Comparison of ENCODE assay signal across 8 cellular contexts in genomic region chr9:90921104-90921503, GRCh38.
DNase-seq lines count a peak whose midpoint lies in the region; ATAC-seq and TF ChIP-seq lines count a peak whose summit lies in the region.

No MANE protein-coding gene starts in this region.

- no peaks in the 10 kb centered on the region for H3K9me3 ChIP-seq in RWPE2 (ENCODE audit: severe bottlenecking)
- H3K9me3 ChIP-seq in skeletal muscle satellite cell (replicated peaks; ENCODE audit: low read length): no peaks in the 10 kb centered on the region
- H3K9me3 ChIP-seq in A673 (ENCODE audit: low read depth, low read length, poor library complexity, severe bottlenecking): no peaks in the 10 kb centered on the region

- H3K4me1 ChIP-seq in RWPE2 (ENCODE audit: insufficient read depth, poor library complexity, severe bottlenecking) (peaks cover 24% of the 10 kb centered on the region), skeletal muscle satellite cell (ENCODE audit: control insufficient read depth, insufficient read depth, low read length) (peaks cover 21% of the 10 kb centered on the region), A673 (ENCODE audit: insufficient read depth, low read length, poor library complexity, severe bottlenecking) (no peaks in the 10 kb centered on the region)

- H3K27ac ChIP-seq in RWPE2 (ENCODE audit: poor library complexity, severe bottlenecking) (peak overlapping the region; percentile 63), A673 (ENCODE audit: low read depth, low read length, poor library complexity, severe bottlenecking) (no peak overlapping the region)

- TF ChIP-seq CTCF in LNCaP clone FGC (IDR thresholded peaks at IDR 0.05; ENCODE audit: control insufficient read depth, extremely low read depth, insufficient read depth) (no peak), RWPE2 (IDR thresholded peaks at IDR 0.05; ENCODE audit: poor library complexity, severe bottlenecking) (no peak), A673 (conservative IDR thresholded peaks at IDR 0.05; ENCODE audit: low read depth, low read length) (no peak)

- POLR2A ChIA-PET in A673 (lab: Charles Lee; ENCODE audit: low non-redundant PET): no interaction called here

- ATAC-seq in RWPE2 (ENCODE audit: low read depth): peak; percentile 92
- ATAC-seq in HG02588 (IDR thresholded peaks at IDR 0.05; ENCODE audit: unreplicated experiment): no peak

- BruUV-seq in A673 (replicated peaks; lab: Mats Ljungman, UMichigan): no TSS peak

- H3K9ac ChIP-seq in skeletal muscle satellite cell (ENCODE audit: low read depth, low read length): no peak overlapping the region

- intact Hi-C loops in cardiac septum (cut with DNase I) (no loop called here), A673 (cut with micrococcal nuclease; ENCODE audit: unreplicated experiment) (no loop called here)

- CTCF ChIA-PET in A673 (lab: Charles Lee): no interaction called here

- in situ Hi-C loops in KBM-7 (cut with MboI; ENCODE audit: low pct_unique_long_range_greater_than_20kb, low sequenced_read_pairs): no loop called here

- H3K4me3 ChIP-seq in LNCaP clone FGC (ENCODE audit: low read depth, low read length) (no peak overlapping the region), RWPE2 (ENCODE audit: severe bottlenecking) (no peak overlapping the region), skeletal muscle satellite cell (ENCODE audit: low read length) (no peak overlapping the region), A673 (ENCODE audit: low read depth, low read length, poor library complexity, severe bottlenecking) (no peak overlapping the region)

- H3K27me3 ChIP-seq in RWPE2 (ENCODE audit: insufficient read depth, poor library complexity, severe bottlenecking) (no peaks in the 10 kb centered on the region), skeletal muscle satellite cell (ENCODE audit: control insufficient read depth, insufficient read depth, low read length) (no peaks in the 10 kb centered on the region), A673 (replicated peaks; ENCODE audit: insufficient read depth, low read depth, low read length, poor library complexity) (no peaks in the 10 kb centered on the region)

- H3K36me3 ChIP-seq in RWPE2 (ENCODE audit: low read depth): no peaks in the 10 kb centered on the region
- no peaks in the 10 kb centered on the region for H3K36me3 ChIP-seq in skeletal muscle satellite cell (ENCODE audit: insufficient read depth, low read length)
- no peaks in the 10 kb centered on the region for H3K36me3 ChIP-seq in A673 (ENCODE audit: insufficient read depth, low read length, poor library complexity, severe bottlenecking)

- DNase-seq in LNCaP clone FGC (ENCODE audit: low read depth): peak; percentile 69
- DNase-seq in RWPE2 (ENCODE audit: low spot score): peak; percentile 95
- DNase-seq in cardiac septum (ENCODE audit: low spot score): peak; percentile 88
- DNase-seq in KBM-7: no peak
- DNase-seq in activated T-cell treated with anti-CD3 and anti-CD28 coated beads for 4 hours: no peak
- no peak for DNase-seq in A673 (ENCODE audit: low spot score)

- peak overlapping the region; percentile 41 for H3K4me2 ChIP-seq in skeletal muscle satellite cell (ENCODE audit: low read length)

Comparison
In these comparisons a context has a peak if more than half of its experiments do, and no peak if none do; other contexts are left out.
1. DNase-seq: peak in LNCaP clone FGC (single experiment), RWPE2 (single experiment) and cardiac septum (single experiment); none in KBM-7 (single experiment), activated T-cell treated with anti-CD3 and anti-CD28 coated beads for 4 hours (single experiment) and A673 (single experiment).